In genomic region chr1:147545133-147545532, GRCh38 we compare ENCODE assay signal across 8 cellular contexts. TPM values are rescaled to one million over a fixed set of nuclear protein-coding genes. Genes with fewer than 3 reads are reported as not detected.
DNase-seq lines count a peak whose midpoint lies in the region; ATAC-seq and TF ChIP-seq lines count a peak whose summit lies in the region.

No MANE protein-coding gene starts in this region.

- H3K36me3 ChIP-seq in OCI-LY3 (replicated peaks; ENCODE audit: low read depth, low read length), result no peaks in the 10 kb centered on the region
- H3K36me3 ChIP-seq in kidney epithelial cell (ENCODE audit: control insufficient read depth, insufficient read depth, low read length), result no peaks in the 10 kb centered on the region
- H3K36me3 ChIP-seq in ascending aorta, result no peaks in the 10 kb centered on the region

- H3K9ac ChIP-seq in OCI-LY3 (ENCODE audit: low read length), result no peak overlapping the region

- peak overlapping the region; percentile 18 for H3K4me2 ChIP-seq in OCI-LY3 (ENCODE audit: low read length)

- H3K27me3 ChIP-seq in OCI-LY3 (ENCODE audit: low read depth, low read length) (peaks cover 47% of the 10 kb centered on the region), kidney epithelial cell (ENCODE audit: control insufficient read depth, insufficient read depth, low read length) (no peaks in the 10 kb centered on the region), ascending aorta (no peaks in the 10 kb centered on the region)

- ATAC-seq in GM21447 (IDR thresholded peaks at IDR 0.05; ENCODE audit: unreplicated experiment), result peak; percentile 60

- intact Hi-C loops in ascending aorta (cut with DNase I), result no loop called here

- peak; percentile 94 for DNase-seq in activated effector memory CD4-positive, alpha-beta T cell treated with anti-CD3 and anti-CD28 coated beads, Interleukin-2, amount 50 U/mL, for 16 hours
- DNase-seq in kidney epithelial cell (ENCODE audit: low read depth) (peak; percentile 95), NCI-H2029 (lab: John Stamatoyannopoulos, UW) (no peak), ascending aorta (ENCODE audit: low spot score in 2 of 2) (no peak), retina (no peak)
- peak; percentile 66 to 74 for DNase-seq in stimulated activated CD8-positive, alpha-beta memory T cell treated with anti-CD3 and anti-CD28 coated beads, Interleukin-2, amount 100 ng/mL, for 48 hours (ENCODE audit: low read depth in 2 of 2)

- TF ChIP-seq CTCF in OCI-LY3 (IDR thresholded peaks at IDR 0.05; ENCODE audit: low read depth, low read length) (no peak), kidney epithelial cell (IDR thresholded peaks at IDR 0.05; ENCODE audit: insufficient read depth, low read length, poor library complexity, severe bottlenecking) (no peak), ascending aorta (IDR thresholded peaks at IDR 0.05) (no peak)

- H3K27ac ChIP-seq in OCI-LY3 (ENCODE audit: low read length) (no peak overlapping the region), ascending aorta (no peak overlapping the region)

- H2AFZ ChIP-seq in OCI-LY3 (ENCODE audit: low read depth, low read length), result 0 out of 2 replicates have a peak overlapping the region, but pooled peaks have one; percentile 4

- H3K4me3 ChIP-seq in OCI-LY3 (ENCODE audit: low read length) (no peak overlapping the region), kidney epithelial cell (ENCODE audit: low read depth, low read length) (no peak overlapping the region), ascending aorta (no peak overlapping the region)

- H4K20me1 ChIP-seq in OCI-LY3 (ENCODE audit: insufficient read depth, low read length), result no peaks in the 10 kb centered on the region

- H3K4me1 ChIP-seq in OCI-LY3 (ENCODE audit: low read length) (0 out of 2 replicates have a peak, but pooled peaks cover 3% of the 10 kb centered on the region), ascending aorta (peaks cover 0 to 13% of the 10 kb centered on the region in 2 donors)

- no peaks in the 10 kb centered on the region for H3K79me2 ChIP-seq in OCI-LY3 (ENCODE audit: low read length)

- H3K9me3 ChIP-seq in OCI-LY3 (ENCODE audit: insufficient read depth, low read length) (no peaks in the 10 kb centered on the region), ascending aorta (no peaks in the 10 kb centered on the region)

RNA-seq across cellular contexts. Expression of gene BCL9, which starts 3.8 kb away (rescaled TPM):
- total RNA-seq in kidney epithelial cell, result 17.7 and 17.8 TPM in 2 replicates
- total RNA-seq in ascending aorta, result 9.7 TPM

Comparison
In these comparisons a context has a peak if more than half of its experiments do, and no peak if none do; other contexts are left out.
1. DNase-seq: peak in activated effector memory CD4-positive, alpha-beta T cell treated with anti-CD3 and anti-CD28 coated beads, Interleukin-2, amount 50 U/mL, for 16 hours (single experiment), kidney epithelial cell (single experiment) and stimulated activated CD8-positive, alpha-beta memory T cell treated with anti-CD3 and anti-CD28 coated beads, Interleukin-2, amount 100 ng/mL, for 48 hours (2 of 2); none in NCI-H2029 (single experiment), ascending aorta (0 of 2) and retina (single experiment).